Comparison of ENCODE assay signal across 22 cellular contexts in the genomic region with DNA sequence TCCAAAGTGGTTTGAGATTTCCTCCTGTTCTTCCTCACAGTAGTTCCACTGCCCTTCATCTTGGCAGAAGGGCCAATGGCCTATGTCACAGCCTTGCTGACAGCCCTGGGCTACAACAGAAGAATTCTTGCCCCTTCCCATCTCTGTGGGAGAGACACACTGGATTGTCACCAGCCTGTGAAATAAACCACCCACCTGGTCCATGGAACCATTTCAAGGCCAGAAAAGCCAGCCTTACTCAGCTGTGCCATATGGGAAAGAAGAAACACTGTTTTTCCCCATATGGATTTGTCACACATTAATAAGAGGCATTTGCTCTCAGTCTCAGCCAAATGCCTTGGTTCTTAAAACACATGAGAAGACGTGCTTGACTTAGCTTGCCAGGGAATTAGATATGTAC.
"Had no signal": no experiment of that assay in that cellular context is flagged by ENCODE, and none has a peak within 500 bp of the region (broad histone marks: within the 10 kb centered on the region; RNA-seq: fewer than 3 reads in every experiment).

No MANE protein-coding gene starts in this region.

- H3K36me3 ChIP-seq: heart right ventricle, left lung, lower lobe of right lung, spleen, tibial nerve had no signal

- H3K27me3 ChIP-seq: foreskin keratinocyte, tibial nerve had no signal

- DNase-seq: activated CD4-positive, alpha-beta T cell treated with anti-CD3 and anti-CD28 coated beads for 4 hours; activated CD4-positive, alpha-beta T cell treated with anti-CD3 and anti-CD28 coated beads, Interleukin-2, amount 50 U/mL, for 4 hours; activated CD4-positive, CD25-positive, alpha-beta regulatory T cell; activated naive CD4-positive, alpha-beta T cell; activated T-cell treated with anti-CD3 and anti-CD28 coated beads for 4 hours; activated T-cell treated with anti-CD3 and anti-CD28 coated beads, Interleukin-2, amount 50 U/mL, for 72 hours; cortex of kidney; foreskin keratinocyte; heart right ventricle; left lung; lower lobe of right lung; mesendoderm; natural killer cell; posterior cingulate gyrus; right cardiac atrium; spleen; stimulated activated naive CD4-positive, alpha-beta T cell; T-cell had no signal

- H3K9me3 ChIP-seq: left lung, lower lobe of right lung had no signal

- FAIRE-seq: endothelial cell of umbilical vein, islet of Langerhans, urothelium cell line had no signal

- H3K4me3 ChIP-seq: heart right ventricle, left lung, lower lobe of right lung, spleen, tibial nerve had no signal

- H3K4me1 ChIP-seq: left lung, lower lobe of right lung, spleen, tibial nerve had no signal

- H3K27ac ChIP-seq: foreskin keratinocyte, heart right ventricle, left lung, lower lobe of right lung, spleen, tibial nerve had no signal
